Comparison of ENCODE assay signal across 8 cellular contexts in the genomic region with DNA sequence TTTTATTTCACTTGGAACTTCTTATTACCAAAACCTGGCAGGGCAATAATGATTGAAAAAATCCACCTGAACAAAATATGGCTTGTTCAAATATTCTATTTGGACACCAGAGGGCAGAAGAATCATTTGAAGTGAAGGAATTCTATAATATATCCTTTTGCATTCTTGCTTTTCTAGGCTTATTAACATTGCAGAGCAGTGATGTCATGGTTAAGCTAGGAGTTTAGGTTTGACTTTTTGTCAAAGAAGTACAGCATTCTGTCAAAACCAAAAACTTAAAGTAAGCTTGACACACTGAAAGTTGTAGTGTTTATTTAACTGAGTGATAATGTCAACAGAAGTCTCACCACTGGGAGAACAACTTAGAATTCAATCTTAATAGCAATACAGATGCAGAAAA.
A peak's percentile ranks its signal among the peaks of the same experiment; 100 is the strongest.
DNase-seq lines count a peak whose midpoint lies in the region; ATAC-seq and TF ChIP-seq lines count a peak whose summit lies in the region.

No MANE protein-coding gene starts in this region.

- no peak overlapping the region for H2AFZ ChIP-seq in Karpas-422 (ENCODE audit: low read length)

- no peak overlapping the region for H3K4me2 ChIP-seq in Karpas-422 (ENCODE audit: low read depth, low read length, poor library complexity, severe bottlenecking)

- H3K9me3 ChIP-seq in Karpas-422 (ENCODE audit: low read length): no peaks in the 10 kb centered on the region

- no peaks in the 10 kb centered on the region for H4K20me1 ChIP-seq in Karpas-422 (ENCODE audit: insufficient read depth, low read depth, low read length)

- peak; percentile 52 for ATAC-seq in GM18519 (IDR thresholded peaks at IDR 0.05; ENCODE audit: low FRiP score, unreplicated experiment)
- ATAC-seq in HG02852 (IDR thresholded peaks at IDR 0.05; ENCODE audit: unreplicated experiment): no peak

- no peaks in the 10 kb centered on the region for H3K9me2 ChIP-seq in Karpas-422 (replicated peaks; ENCODE audit: insufficient read depth, low read length)

- H3K27ac ChIP-seq in Karpas-422 (ENCODE audit: low read length) (no peak overlapping the region), VCaP (no peak overlapping the region)

- H3K9ac ChIP-seq in Karpas-422 (ENCODE audit: low read length): no peak overlapping the region

- no peak overlapping the region for H3K4me3 ChIP-seq in Karpas-422 (ENCODE audit: low read length)

- DNase-seq in AG08395 (ENCODE audit: low spot score) (peak; percentile 55), Karpas-422 (peak; percentile 67), kidney glomerular epithelial cell (lab: John Stamatoyannopoulos, UW) (peak; percentile 41), cerebellum (ENCODE audit: low spot score) (no peak)
- DNase-seq in stimulated activated CD4-positive, alpha-beta T cell treated with anti-CD3 and anti-CD28 coated beads, Interleukin-4, amount 100 ng/mL, for 4 hours: no peak

- peak; percentile 82 for TF ChIP-seq CTCF in VCaP (conservative IDR thresholded peaks at IDR 0.05)

- no peaks in the 10 kb centered on the region for H3K4me1 ChIP-seq in Karpas-422 (ENCODE audit: low read length)

- no peaks in the 10 kb centered on the region for H3K36me3 ChIP-seq in Karpas-422 (ENCODE audit: insufficient read depth, low read length)

- H3K27me3 ChIP-seq in Karpas-422 (ENCODE audit: low read length): no peaks in the 10 kb centered on the region

- H3K79me2 ChIP-seq in Karpas-422 (ENCODE audit: low read length): no peaks in the 10 kb centered on the region

Comparison
In these comparisons a context has a peak if more than half of its experiments do, and no peak if none do; other contexts are left out.
1. DNase-seq: peak in AG08395 (single experiment), Karpas-422 (single experiment) and kidney glomerular epithelial cell (single experiment); none in cerebellum (single experiment) and stimulated activated CD4-positive, alpha-beta T cell treated with anti-CD3 and anti-CD28 coated beads, Interleukin-4, amount 100 ng/mL, for 4 hours (0 of 2).